ENCODE assay signal across 1 cellular context in genomic region chr2:207896525-207897295, GRCh38.
TF ChIP-seq lines count a peak whose summit lies in the region.

No MANE protein-coding gene starts in this region.

TF ChIP-seq in HEK293, 187 proteins besides CTCF, POLR2A, EP300 and RAD21 (continued from another document):
- no peak for TF ChIP-seq KLF9 (tag by site-specific recombination; IDR thresholded peaks at IDR 0.05; ENCODE audit: low read depth)
- no peak for TF ChIP-seq ZNF426 (tag by site-specific recombination; IDR thresholded peaks at IDR 0.05)
TF ChIP-seq in HEK293: peak in this region for 9.
